Comparison of ENCODE assay signal across 8 cellular contexts in genomic region chr19:18418725-18419194, GRCh38. TPM values are rescaled to one million over a fixed set of nuclear protein-coding genes. Genes with fewer than 3 reads are reported as not detected.
A peak's percentile ranks its signal among the peaks of the same experiment; 100 is the strongest.
DNase-seq lines count a peak whose midpoint lies in the region; TF ChIP-seq lines count a peak whose summit lies in the region.

No MANE protein-coding gene starts in this region.

- intact Hi-C loops in vagina (cut with DNase I), result no loop called here

- H3K9ac ChIP-seq in muscle layer of colon (ENCODE audit: low read length), result peak overlapping the region; percentile 27

- TF ChIP-seq CTCF in vagina (IDR thresholded peaks at IDR 0.05), result no peak

- H3K36me3 ChIP-seq in muscle layer of colon (ENCODE audit: insufficient read depth, low read length) (no peaks in the 10 kb centered on the region), vagina (no peaks in the 10 kb centered on the region)

- TF ChIP-seq POLR2A in vagina (IDR thresholded peaks at IDR 0.05), result no peak

- peaks cover 45% of the 10 kb centered on the region for H3K4me1 ChIP-seq in muscle layer of colon (ENCODE audit: insufficient read depth, low read length)
- peaks cover 90% of the 10 kb centered on the region for H3K4me1 ChIP-seq in vagina

- no peaks in the 10 kb centered on the region for H3K9me3 ChIP-seq in muscle layer of colon (ENCODE audit: low read length)
- H3K9me3 ChIP-seq in vagina, result no peaks in the 10 kb centered on the region

- H3K27ac ChIP-seq in muscle layer of colon (ENCODE audit: low read depth, low read length), result peak overlapping the region; percentile 91
- peak overlapping the region; percentile 97 for H3K27ac ChIP-seq in vagina

- H3K27me3 ChIP-seq in muscle layer of colon (ENCODE audit: control insufficient read depth in 1 of 2, insufficient read depth in 2 of 2, low read length in 2 of 2), result peaks cover 0 to 13% of the 10 kb centered on the region in 2 donors
- no peaks in the 10 kb centered on the region for H3K27me3 ChIP-seq in vagina

- DNase-seq in activated gamma-delta T cell treated with Interleukin-2 at 50 U/mL for 16 hours (peak; percentile 33), activated gamma-delta T cell (lab: John Stamatoyannopoulos, UW) (no peak), RKO (ENCODE audit: low spot score) (peak; percentile 73), vagina (ENCODE audit: extremely low spot score in 2 of 2) (no peak), NCI-H2029 treated with DMSO at 0.1 percent for 48 hours (lab: John Stamatoyannopoulos, UW) (no peak)
- DNase-seq in effector CD8-positive, alpha-beta T cell (lab: John Stamatoyannopoulos, UW), result peak; percentile 43
- no peak for DNase-seq in activated CD8-positive, alpha-beta memory T cell treated with anti-CD3 and anti-CD28 coated beads, Interleukin-2, amount 50 U/mL, for 48 hours

- H3K4me3 ChIP-seq in muscle layer of colon (ENCODE audit: low read depth in 1 of 2, low read length in 2 of 2) (peak overlapping the region; percentile 29 to 59), vagina (peak overlapping the region; percentile 66 to 76)

RNA-seq across cellular contexts. Expression of gene SSBP4, which starts 0.4 kb away (rescaled TPM):
- total RNA-seq in vagina, result 72.7 TPM

RNA-seq across cellular contexts. Expression of gene ISYNA1, which starts 19.2 kb away (rescaled TPM):
- total RNA-seq in vagina, result 57.5 TPM

RNA-seq across cellular contexts. Expression of gene LRRC25, which starts 21.3 kb away (rescaled TPM):
- total RNA-seq in vagina, result 3.9 TPM

RNA-seq across cellular contexts. Expression of gene GDF15, which starts 32.8 kb away (rescaled TPM):
- 25.5 TPM for total RNA-seq in vagina

Comparison
In these comparisons a context has a peak if more than half of its experiments do, and no peak if none do; other contexts are left out.
1. DNase-seq: peak in activated gamma-delta T cell treated with Interleukin-2 at 50 U/mL for 16 hours (single experiment), RKO (single experiment) and effector CD8-positive, alpha-beta T cell (single experiment); none in activated gamma-delta T cell (single experiment), vagina (0 of 2), NCI-H2029 treated with DMSO at 0.1 percent for 48 hours (single experiment) and activated CD8-positive, alpha-beta memory T cell treated with anti-CD3 and anti-CD28 coated beads, Interleukin-2, amount 50 U/mL, for 48 hours (single experiment).